In genomic region chr7:104973909-104974415, GRCh38 we compare ENCODE assay signal across 10 cellular contexts. TPM values are rescaled to one million over a fixed set of nuclear protein-coding genes. Genes with fewer than 3 reads are reported as not detected.
A peak's percentile ranks its signal among the peaks of the same experiment; 100 is the strongest.
DNase-seq lines count a peak whose midpoint lies in the region; ATAC-seq and TF ChIP-seq lines count a peak whose summit lies in the region.
"Had no signal": no experiment of that assay in that cellular context is flagged by ENCODE, and none has a peak within 500 bp of the region (broad histone marks: within the 10 kb centered on the region; RNA-seq: fewer than 3 reads in every experiment).

No MANE protein-coding gene starts in this region.

- intact Hi-C loops in left ventricle myocardium inferior (cut with micrococcal nuclease) = no loop called here

- no peaks in the 10 kb centered on the region for H3K36me3 ChIP-seq in left ventricle myocardium inferior

- peak overlapping the region; percentile 18 for H3K27ac Mint-ChIP-seq in stimulated activated memory B cell treated with anti-CD40 and anti-IgM and Interleukin-4, amounts not matched to agents 10 μg/mL and 1 μg/mL and 100 μg/mL, for 72 hours

- no peaks in the 10 kb centered on the region for H3K27me3 Mint-ChIP-seq in stimulated activated memory B cell treated with anti-CD40 and anti-IgM and Interleukin-4, amounts not matched to agents 10 μg/mL and 1 μg/mL and 100 μg/mL, for 72 hours

- TF ChIP-seq CTCF in astrocyte of the cerebellum (IDR thresholded peaks at IDR 0.05; ENCODE audit: low read depth, low read length, missing control alignments) (no peak), left ventricle myocardium inferior (IDR thresholded peaks at IDR 0.05; ENCODE audit: borderline replicate concordance) (no peak)

- in situ Hi-C loops in astrocyte of the cerebellum (cut with HindIII; ENCODE audit: low sequenced_read_pairs) = no loop called here

- H3K9me3 Mint-ChIP-seq in stimulated activated memory B cell treated with anti-CD40 and anti-IgM and Interleukin-4, amounts not matched to agents 10 μg/mL and 1 μg/mL and 100 μg/mL, for 72 hours = no peaks in the 10 kb centered on the region

- no peak for ATAC-seq in stimulated activated memory B cell treated with anti-CD40 and anti-IgM and Interleukin-4, amounts not matched to agents 10 μg/mL and 1 μg/mL and 100 μg/mL, for 72 hours
- ATAC-seq: activated CD4-positive, CD25-positive, alpha-beta regulatory T cell treated with anti-CD3 and anti-CD28 coated beads, Interleukin-2, amount 50 U/mL, for 24 hours had no signal

- H3K9me3 ChIP-seq in left ventricle myocardium inferior (replicated peaks) = no peaks in the 10 kb centered on the region

- H3K4me1 Mint-ChIP-seq in stimulated activated memory B cell treated with anti-CD40 and anti-IgM and Interleukin-4, amounts not matched to agents 10 μg/mL and 1 μg/mL and 100 μg/mL, for 72 hours = peaks cover 14% of the 10 kb centered on the region

- H3K4me1 ChIP-seq in left ventricle myocardium inferior = peaks cover 67% of the 10 kb centered on the region

- no peak overlapping the region for H3K4me3 Mint-ChIP-seq in stimulated activated memory B cell treated with anti-CD40 and anti-IgM and Interleukin-4, amounts not matched to agents 10 μg/mL and 1 μg/mL and 100 μg/mL, for 72 hours

- H3K36me3 Mint-ChIP-seq in stimulated activated memory B cell treated with anti-CD40 and anti-IgM and Interleukin-4, amounts not matched to agents 10 μg/mL and 1 μg/mL and 100 μg/mL, for 72 hours = peaks cover 5% of the 10 kb centered on the region

- no peaks in the 10 kb centered on the region for H3K27me3 ChIP-seq in left ventricle myocardium inferior (ENCODE audit: low read depth)

- DNase-seq in GM04503 (ENCODE audit: low read depth) = peak; percentile 87
- DNase-seq in astrocyte of the cerebellum (ENCODE audit: low read depth) = peak; percentile 83
- no peak for DNase-seq in left ventricle myocardium inferior
- DNase-seq in NCI-H510A (lab: John Stamatoyannopoulos, UW) = no peak
- no peak for DNase-seq in KG1 (lab: John Stamatoyannopoulos, UW)
- DNase-seq in NCI-H524 treated with DMSO at 0.1 percent for 48 hours (lab: John Stamatoyannopoulos, UW) = no peak
- DNase-seq in 8988T = no peak
- DNase-seq: NCI-H2107 had no signal

- H3K27ac ChIP-seq in left ventricle myocardium inferior (replicated peaks) = peak overlapping the region; percentile 87

- H3K4me3 ChIP-seq in astrocyte of the cerebellum (ENCODE audit: low read depth, low read length) = no peak overlapping the region
- H3K4me3 ChIP-seq in left ventricle myocardium inferior = no peak overlapping the region

RNA-seq across cellular contexts. Expression of gene KMT2E, which starts 40.0 kb away (rescaled TPM):
- total RNA-seq in left ventricle myocardium inferior = 40.2 TPM

Comparison
In these comparisons a context has a peak if more than half of its experiments do, and no peak if none do; other contexts are left out.
1. DNase-seq: peak in GM04503 (single experiment) and astrocyte of the cerebellum (single experiment); none in left ventricle myocardium inferior (single experiment), NCI-H510A (single experiment), KG1 (single experiment), NCI-H524 treated with DMSO at 0.1 percent for 48 hours (single experiment) and 8988T (single experiment).